Comparison of ENCODE assay signal across 1 cellular context in the genomic region with DNA sequence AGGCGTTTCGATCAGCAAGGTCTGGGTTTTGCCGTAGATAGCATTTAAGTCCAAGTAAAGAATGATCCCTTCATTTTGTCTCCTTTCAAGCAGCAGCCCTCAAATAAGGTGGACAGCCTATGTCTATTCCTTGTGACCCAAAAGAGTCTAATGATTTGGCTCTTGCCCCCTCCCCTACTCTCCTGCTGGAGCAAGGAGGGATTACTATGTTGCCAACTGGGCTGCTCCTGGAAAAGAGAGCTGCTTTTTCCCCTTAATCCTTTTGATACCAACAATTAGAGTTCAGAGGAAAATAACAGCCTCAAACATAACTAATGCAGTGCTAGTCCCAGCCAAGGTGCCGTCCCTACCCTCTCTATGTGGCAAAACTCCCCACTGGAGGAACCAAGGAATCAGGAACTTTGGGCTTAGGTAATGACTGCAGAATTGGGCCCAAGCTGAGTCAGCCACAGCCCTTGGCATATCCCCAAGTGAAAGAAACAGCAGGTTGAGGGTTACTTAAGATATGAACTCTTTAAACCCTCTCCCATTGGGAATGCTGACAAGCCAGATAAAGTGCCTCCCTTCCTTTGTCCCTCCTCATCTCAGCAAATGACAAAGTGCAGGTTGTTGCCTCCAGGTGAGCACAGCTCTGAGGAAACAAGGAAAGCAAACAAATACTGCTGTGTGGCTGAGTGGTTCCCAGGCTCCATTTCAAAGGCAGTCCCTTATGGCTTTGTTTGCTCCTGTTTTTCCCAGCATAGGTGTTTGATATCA.
TF ChIP-seq lines count a peak whose summit lies in the region.

No MANE protein-coding gene starts in this region.

TF ChIP-seq in IMR-90, 13 proteins besides CTCF, POLR2A, EP300 and RAD21 (continued from another document):
- TF ChIP-seq, protein P1, sequence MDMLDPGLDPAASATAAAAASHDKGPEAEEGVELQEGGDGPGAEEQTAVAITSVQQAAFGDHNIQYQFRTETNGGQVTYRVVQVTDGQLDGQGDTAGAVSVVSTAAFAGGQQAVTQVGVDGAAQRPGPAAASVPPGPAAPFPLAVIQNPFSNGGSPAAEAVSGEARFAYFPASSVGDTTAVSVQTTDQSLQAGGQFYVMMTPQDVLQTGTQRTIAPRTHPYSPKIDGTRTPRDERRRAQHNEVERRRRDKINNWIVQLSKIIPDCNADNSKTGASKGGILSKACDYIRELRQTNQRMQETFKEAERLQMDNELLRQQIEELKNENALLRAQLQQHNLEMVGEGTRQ (IDR thresholded peaks at IDR 0.05; ENCODE audit: low read depth, low read length) = no peak
- TF ChIP-seq RCOR1 (IDR thresholded peaks at IDR 0.05; ENCODE audit: insufficient replicate concordance, low read length) (no peak), NFE2L2 (IDR thresholded peaks at IDR 0.05; ENCODE audit: low read depth, low read length) (no peak), MAFK (IDR thresholded peaks at IDR 0.05; ENCODE audit: low read depth, low read length) (no peak), BHLHE40 (IDR thresholded peaks at IDR 0.05; ENCODE audit: low read depth, low read length) (no peak), RFX5 (IDR thresholded peaks at IDR 0.05; ENCODE audit: low read depth, low read length) (no peak), MAZ (IDR thresholded peaks at IDR 0.05; ENCODE audit: borderline replicate concordance, low read depth, low read length) (no peak)
